In genomic region chr1:214493126-214493796, GRCh38 we compare ENCODE assay signal across 1 cellular context.
TF ChIP-seq lines count a peak whose summit lies in the region.

No MANE protein-coding gene starts in this region.

TF ChIP-seq in HCT116, 20 proteins besides CTCF, POLR2A, EP300 and RAD21:
- TF ChIP-seq ELF1 (IDR thresholded peaks at IDR 0.05; ENCODE audit: borderline replicate concordance, low read depth) = no peak
- TF ChIP-seq POLR2AphosphoS5 (IDR thresholded peaks at IDR 0.05; ENCODE audit: low read depth, low read length) = no peak
- TF ChIP-seq EZH2 (IDR thresholded peaks at IDR 0.05) = no peak
TF ChIP-seq in HCT116: peak in this region for 0.
